Comparison of ENCODE assay signal across 8 cellular contexts in genomic region chr3:66971891-66972551, GRCh38. TPM values are rescaled to one million over a fixed set of nuclear protein-coding genes. Genes with fewer than 3 reads are reported as not detected.
DNase-seq lines count a peak whose midpoint lies in the region; FAIRE-seq and TF ChIP-seq lines count a peak whose summit lies in the region.

No MANE protein-coding gene starts in this region.

- H3K9ac ChIP-seq in parathyroid adenoma = no peak overlapping the region

- peaks cover 4% of the 10 kb centered on the region for H3K27me3 Mint-ChIP-seq in activated naive CD4-positive, alpha-beta T cell treated with anti-CD3 and anti-CD28 coated beads, Interleukin-2, amount 10 ng/mL, durations not matched to agents 7 days and 5 days
- no peaks in the 10 kb centered on the region for H3K27me3 Mint-ChIP-seq in glutamatergic neuron (ENCODE audit: unreplicated experiment)

- no peak for TF ChIP-seq EP300 in transverse colon (IDR thresholded peaks at IDR 0.05; ENCODE audit: low read depth)

- in situ Hi-C loops in SK-MEL-5 (cut with HindIII; ENCODE audit: low pct_unique_long_range_greater_than_20kb, low sequenced_read_pairs) = no loop called here
- in situ Hi-C loops in transverse colon (cut with MboI; ENCODE audit: low pct_ligation_motif_present in 1 of 4, low pct_unique_long_range_greater_than_20kb in 1 of 4, low sequenced_read_pairs in 3 of 4) = loop anchor here in 2 of 4 donors (25.0 kb wide), 1 partner anchor 1915 kb away; no protein-coding TSS in a partner anchor

- H3K27ac ChIP-seq in parathyroid adenoma (peak overlapping the region; percentile 51), transverse colon (peak overlapping the region in 3 of 4 donors; percentile 30 to 51 (median 40))

- no peaks in the 10 kb centered on the region for H3K9me3 ChIP-seq in parathyroid adenoma (ENCODE audit: control insufficient read depth, low read length)
- no peaks in the 10 kb centered on the region for H3K9me3 ChIP-seq in transverse colon

- no peaks in the 10 kb centered on the region for H3K36me3 Mint-ChIP-seq in activated naive CD4-positive, alpha-beta T cell treated with anti-CD3 and anti-CD28 coated beads, Interleukin-2, amount 10 ng/mL, durations not matched to agents 7 days and 5 days
- no peaks in the 10 kb centered on the region for H3K36me3 Mint-ChIP-seq in glutamatergic neuron (ENCODE audit: unreplicated experiment)

- no peaks in the 10 kb centered on the region for H3K9me3 Mint-ChIP-seq in activated naive CD4-positive, alpha-beta T cell treated with anti-CD3 and anti-CD28 coated beads, Interleukin-2, amount 10 ng/mL, durations not matched to agents 7 days and 5 days
- no peaks in the 10 kb centered on the region for H3K9me3 Mint-ChIP-seq in glutamatergic neuron (ENCODE audit: unreplicated experiment)

- intact Hi-C loops in transverse colon (cut with DNase I; ENCODE audit: low total_unique reads) = no loop called here

- H3K4me3 Mint-ChIP-seq in activated naive CD4-positive, alpha-beta T cell treated with anti-CD3 and anti-CD28 coated beads, Interleukin-2, amount 10 ng/mL, durations not matched to agents 7 days and 5 days = peak overlapping the region; percentile 55
- peak overlapping the region; percentile 38 for H3K4me3 Mint-ChIP-seq in glutamatergic neuron (ENCODE audit: unreplicated experiment)

- H3K79me2 ChIP-seq in parathyroid adenoma = no peaks in the 10 kb centered on the region

- TF ChIP-seq CTCF in glutamatergic neuron (IDR thresholded peaks at IDR 0.05; ENCODE audit: partially characterized antibody, unreplicated experiment) (peak; percentile 73), parathyroid adenoma (IDR thresholded peaks at IDR 0.05) (peak; percentile 85), transverse colon (IDR thresholded peaks at IDR 0.05) (peak; percentile 74 to 82 (median 77))

- peak overlapping the region; percentile 80 for H3K27ac Mint-ChIP-seq in activated naive CD4-positive, alpha-beta T cell treated with anti-CD3 and anti-CD28 coated beads, Interleukin-2, amount 10 ng/mL, durations not matched to agents 7 days and 5 days
- no peak overlapping the region for H3K27ac Mint-ChIP-seq in glutamatergic neuron (ENCODE audit: unreplicated experiment)

- H3K4me3 ChIP-seq in parathyroid adenoma (ENCODE audit: low read depth, low read length) = peak overlapping the region; percentile 50
- peak overlapping the region in 3 of 4 donors; percentile 19 to 41 (median 25) for H3K4me3 ChIP-seq in transverse colon

- no peaks in the 10 kb centered on the region for H3K27me3 ChIP-seq in parathyroid adenoma (ENCODE audit: control insufficient read depth, insufficient read depth, low read length)
- no peaks in the 10 kb centered on the region for H3K27me3 ChIP-seq in transverse colon

- FAIRE-seq in G401.6 (lab: Jason Lieb, UNC) = peak; percentile 98

- H3K4me1 Mint-ChIP-seq in activated naive CD4-positive, alpha-beta T cell treated with anti-CD3 and anti-CD28 coated beads, Interleukin-2, amount 10 ng/mL, durations not matched to agents 7 days and 5 days = peaks cover 19% of the 10 kb centered on the region
- no peaks in the 10 kb centered on the region for H3K4me1 Mint-ChIP-seq in glutamatergic neuron (ENCODE audit: low read depth, unreplicated experiment)

- TF ChIP-seq POLR2A in transverse colon (IDR thresholded peaks at IDR 0.05) = no peak

- WGBS in transverse colon (ENCODE audit: low coverage in 1 of 2), 2 donors = 18 to 40% methylated on average over 1 to 22 of the region's 22 CpGs

- no peaks in the 10 kb centered on the region for H3K4me1 ChIP-seq in parathyroid adenoma
- H3K4me1 ChIP-seq in transverse colon = peaks cover 0 to 13% (median 2%) of the 10 kb centered on the region in 4 donors

- H3K36me3 ChIP-seq in parathyroid adenoma (ENCODE audit: control insufficient read depth, insufficient read depth, low read length) (no peaks in the 10 kb centered on the region), transverse colon (no peaks in the 10 kb centered on the region)

- CTCF ChIA-PET in activated naive CD4-positive, alpha-beta T cell treated with anti-CD3 and anti-CD28 coated beads, Interleukin-2, amount 10 ng/mL, durations not matched to agents 7 days and 5 days (lab: Charles Lee) = interaction anchor here (0.6 to 3.6 kb wide), 35 partner anchors 10 to 1923 kb away, joined by 3 to 31 read pairs (median 4); partner anchors contain the start of gene KBTBD8

- DNase-seq in H4 (ENCODE audit: low spot score) (peak; percentile 59), LHCN-M2 (ENCODE audit: low read depth) (peak; percentile 63), SK-MEL-5 (ENCODE audit: low read depth, low spot score) (peak; percentile 87), glutamatergic neuron (peak; percentile 76), transverse colon (peak; percentile 83)
- DNase-seq in activated naive CD4-positive, alpha-beta T cell treated with anti-CD3 and anti-CD28 coated beads, Interleukin-2, amount 10 ng/mL, durations not matched to agents 7 days and 5 days = peak; percentile 75

- peak overlapping the region; percentile 93 for H2AFZ ChIP-seq in parathyroid adenoma

- H3K4me2 ChIP-seq in parathyroid adenoma (ENCODE audit: low read length) = peak overlapping the region; percentile 67

RNA-seq across cellular contexts. Expression of gene KBTBD8, which starts 26.1 kb away (rescaled TPM):
- 2.6 and 2.9 TPM in 2 replicates for total RNA-seq in H4 (2014; rRNA removed; shearing (Covaris generic))
- 1.0 and 1.2 TPM in 2 replicates for total RNA-seq in LHCN-M2 (2014; rRNA removed)
- polyA plus RNA-seq in LHCN-M2 (2012) = 0.18 TPM
- 1.3 and 2.0 TPM in 2 replicates for total RNA-seq in SK-MEL-5 (2014; rRNA removed; shearing (Covaris generic))
- 0.94 and 2.0 TPM in 2 replicates for polyA plus RNA-seq in SK-MEL-5 (2015; cell fraction: cytosol; rRNA removed)
- 3.4 and 3.7 TPM in 2 replicates for polyA plus RNA-seq in SK-MEL-5 (2015; cell fraction: nucleus; rRNA removed)
- total RNA-seq in glutamatergic neuron (ENCODE audit: unreplicated experiment) = 8.6 TPM
- total RNA-seq in transverse colon = 1 to 10 TPM in 2 of 4 donors, not detected in 2; 1.5 to 3.3 TPM

Comparison
In these comparisons a context has a peak if more than half of its experiments do, and no peak if none do; other contexts are left out.
1. Peak in every context shown above with its lines: DNase-seq, H3K4me3 ChIP-seq and H3K27ac ChIP-seq.